Comparison of ENCODE assay signal across 8 cellular contexts in genomic region chr1:84995484-84996334, GRCh38. TPM values are rescaled to one million over a fixed set of nuclear protein-coding genes. Genes with fewer than 3 reads are reported as not detected.
DNase-seq lines count a peak whose midpoint lies in the region; ATAC-seq and TF ChIP-seq lines count a peak whose summit lies in the region.

No MANE protein-coding gene starts in this region.

- 72 to 73% methylated on average over 9 to 10 of the region's 10 CpGs for WGBS in gastroesophageal sphincter (ENCODE audit: low coverage in 1 of 2), 2 donors

- DNase-seq in GM10248 (ENCODE audit: extremely low spot score) = peak; percentile 69
- no peak for DNase-seq in activated naive CD8-positive, alpha-beta T cell treated with anti-CD3 and anti-CD28 coated beads, Interleukin-2, amount 10 ng/mL, durations not matched to agents 7 days and 5 days
- no peak for DNase-seq in COLO829 (ENCODE audit: low spot score)
- DNase-seq in AG08396 (ENCODE audit: low spot score) = no peak
- DNase-seq in HuH-7.5 (ENCODE audit: low spot score) = no peak

- no peak overlapping the region for H3K27ac ChIP-seq in gastroesophageal sphincter

- H3K36me3 ChIP-seq in gastroesophageal sphincter = no peaks in the 10 kb centered on the region

- TF ChIP-seq CTCF in GM10248 (IDR thresholded peaks at IDR 0.05; ENCODE audit: control extremely low read depth, extremely low read depth, low read depth, missing control alignments) (no peak), gastroesophageal sphincter (IDR thresholded peaks at IDR 0.05) (no peak)

- no peaks in the 10 kb centered on the region for H3K9me3 ChIP-seq in gastroesophageal sphincter

- ATAC-seq in GM19452 (IDR thresholded peaks at IDR 0.05; ENCODE audit: unreplicated experiment) = peak; percentile 32
- peak; percentile 64 for ATAC-seq in HG03280 (IDR thresholded peaks at IDR 0.05; ENCODE audit: unreplicated experiment)
- no peak for ATAC-seq in activated naive CD8-positive, alpha-beta T cell treated with anti-CD3 and anti-CD28 coated beads, Interleukin-2, amount 10 ng/mL, durations not matched to agents 7 days and 5 days (ENCODE audit: low read depth)
- no peak for ATAC-seq in gastroesophageal sphincter

- H3K27ac Mint-ChIP-seq in activated naive CD8-positive, alpha-beta T cell treated with anti-CD3 and anti-CD28 coated beads, Interleukin-2, amount 10 ng/mL, durations not matched to agents 7 days and 5 days = peak overlapping the region; percentile 85

- POLR2A ChIA-PET in GM10248 (lab: Yijun Ruan, JAX) = interaction anchor here (1.1 kb wide), 1 partner anchor 31 kb away, joined by 3 read pairs; no protein-coding TSS in a partner anchor
- POLR2A ChIA-PET in activated naive CD8-positive, alpha-beta T cell treated with anti-CD3 and anti-CD28 coated beads, Interleukin-2, amount 10 ng/mL, durations not matched to agents 7 days and 5 days (lab: Charles Lee) = interaction anchor here (1.0 to 2.0 kb wide), 3 partner anchors 10 to 262 kb away, joined by 3 to 4 read pairs (median 3); no protein-coding TSS in a partner anchor

- H3K4me1 Mint-ChIP-seq in activated naive CD8-positive, alpha-beta T cell treated with anti-CD3 and anti-CD28 coated beads, Interleukin-2, amount 10 ng/mL, durations not matched to agents 7 days and 5 days = peaks cover 41% of the 10 kb centered on the region

- TF ChIP-seq EP300 in gastroesophageal sphincter (IDR thresholded peaks at IDR 0.05) = no peak

- no peaks in the 10 kb centered on the region for H3K9me3 Mint-ChIP-seq in activated naive CD8-positive, alpha-beta T cell treated with anti-CD3 and anti-CD28 coated beads, Interleukin-2, amount 10 ng/mL, durations not matched to agents 7 days and 5 days

- H3K4me1 ChIP-seq in gastroesophageal sphincter = peaks cover 3 to 26% (median 9%) of the 10 kb centered on the region in 3 donors

- H3K27me3 ChIP-seq in gastroesophageal sphincter = peaks cover 43% of the 10 kb centered on the region

- TF ChIP-seq POLR2A in gastroesophageal sphincter (IDR thresholded peaks at IDR 0.05) = no peak

- peak overlapping the region; percentile 88 for H3K4me3 Mint-ChIP-seq in activated naive CD8-positive, alpha-beta T cell treated with anti-CD3 and anti-CD28 coated beads, Interleukin-2, amount 10 ng/mL, durations not matched to agents 7 days and 5 days

- peaks cover 15% of the 10 kb centered on the region for H3K36me3 Mint-ChIP-seq in activated naive CD8-positive, alpha-beta T cell treated with anti-CD3 and anti-CD28 coated beads, Interleukin-2, amount 10 ng/mL, durations not matched to agents 7 days and 5 days

- CTCF ChIA-PET in GM10248 (lab: Yijun Ruan, JAX) = interaction anchor here (1.0 to 3.7 kb wide), 12 partner anchors 7 to 264 kb away, joined by 3 to 24 read pairs (median 6); partner anchors contain the start of gene C1orf52

- H3K27me3 Mint-ChIP-seq in activated naive CD8-positive, alpha-beta T cell treated with anti-CD3 and anti-CD28 coated beads, Interleukin-2, amount 10 ng/mL, durations not matched to agents 7 days and 5 days = peaks cover 15% of the 10 kb centered on the region

- peak overlapping the region in 1 of 2 donors; percentile 59 for H3K4me3 ChIP-seq in gastroesophageal sphincter

RNA-seq across cellular contexts. Expression of gene MCOLN2, which starts 1.2 kb away (rescaled TPM):
- total RNA-seq in activated naive CD8-positive, alpha-beta T cell treated with anti-CD3 and anti-CD28 coated beads, Interleukin-2, amount 10 ng/mL, durations not matched to agents 7 days and 5 days = 10 to 100 TPM; 18.8 to 19.9 TPM
- total RNA-seq in gastroesophageal sphincter = 1 to 10 TPM in 1 of 4 donors, under 1 TPM in 3; 0.19 to 1.9 (median 0.69) TPM

RNA-seq across cellular contexts. Expression of gene MCOLN3, which starts 52.6 kb away (rescaled TPM):
- total RNA-seq in activated naive CD8-positive, alpha-beta T cell treated with anti-CD3 and anti-CD28 coated beads, Interleukin-2, amount 10 ng/mL, durations not matched to agents 7 days and 5 days = 1 to 10 TPM; 2.1 to 2.2 TPM
- total RNA-seq in gastroesophageal sphincter = 1 to 10 TPM in 3 of 4 donors, under 1 TPM in 1; 0.52 to 3.2 (median 1.6) TPM

Comparison
In these comparisons a context has a peak if more than half of its experiments do, and no peak if none do; other contexts are left out.
1. ATAC-seq: peak in GM19452 (single experiment) and HG03280 (single experiment); none in activated naive CD8-positive, alpha-beta T cell treated with anti-CD3 and anti-CD28 coated beads, Interleukin-2, amount 10 ng/mL, durations not matched to agents 7 days and 5 days (single experiment) and gastroesophageal sphincter (single experiment).
2. RNA of gene MCOLN2, which starts 1.2 kb away (total RNA-seq): 18.8 to 19.9 TPM in activated naive CD8-positive, alpha-beta T cell treated with anti-CD3 and anti-CD28 coated beads, Interleukin-2, amount 10 ng/mL, durations not matched to agents 7 days and 5 days; 0.19 to 1.9 TPM in gastroesophageal sphincter; every median in the first group is over 4 times any median in the second.